Comparison of ENCODE assay signal across 11 cellular contexts in the genomic region with DNA sequence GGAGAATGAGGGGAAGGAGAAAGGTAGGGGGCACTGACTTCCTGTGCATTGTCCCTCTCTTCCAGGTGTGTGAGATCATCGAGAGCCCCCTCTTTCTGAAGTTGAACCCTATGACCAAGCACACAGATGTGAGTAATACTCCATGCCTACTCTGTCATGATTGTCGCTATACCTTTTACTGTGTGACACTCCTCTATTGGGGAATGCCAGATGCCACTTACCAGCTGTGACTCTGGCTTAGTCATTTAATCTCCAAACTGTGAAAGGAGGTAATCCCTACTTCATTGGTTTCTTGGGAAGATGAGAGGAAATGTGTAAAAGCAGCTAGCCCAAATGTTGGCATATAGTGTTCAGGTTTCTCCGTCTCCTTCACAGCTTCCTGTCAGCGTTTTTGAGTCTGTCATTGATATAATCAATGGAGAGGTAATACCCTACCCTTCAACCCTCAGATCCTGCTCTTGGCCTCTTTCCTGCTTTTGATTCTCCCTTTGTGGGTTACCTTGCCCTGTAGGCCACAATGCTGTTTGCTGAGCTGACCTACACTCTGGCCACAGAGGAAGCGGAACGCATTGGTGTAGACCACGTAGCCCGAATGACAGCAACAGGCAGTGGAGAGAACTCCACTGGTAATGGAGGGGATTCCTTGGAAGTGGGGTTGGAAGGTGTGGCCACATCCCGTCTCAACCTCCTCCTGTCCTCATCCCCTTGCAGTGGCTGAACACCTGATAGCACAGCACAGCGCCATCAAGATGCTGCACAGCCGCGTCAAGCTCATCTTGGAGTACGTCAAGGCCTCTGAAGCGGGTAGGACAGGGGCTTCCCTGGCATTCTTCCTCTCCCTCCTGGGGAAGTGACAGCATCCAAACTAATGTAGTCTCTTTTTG. TPM values are rescaled to one million over a fixed set of nuclear protein-coding genes. Genes with fewer than 3 reads are reported as not detected.
DNase-seq lines count a peak whose midpoint lies in the region; ATAC-seq and TF ChIP-seq lines count a peak whose summit lies in the region.
"Had no signal": no experiment of that assay in that cellular context is flagged by ENCODE, and none has a peak within 500 bp of the region (broad histone marks: within the 10 kb centered on the region; RNA-seq: fewer than 3 reads in every experiment).

No MANE protein-coding gene starts in this region.

- peaks cover 71% of the 10 kb centered on the region for H3K36me3 Mint-ChIP-seq in activated T-helper 17 cell treated with anti-CD3 and anti-CD28 coated beads, Interleukin-2, amount 50 U/mL, for 72 hours (ENCODE audit: low read depth)
- H3K36me3 Mint-ChIP-seq in naive thymus-derived CD4-positive, alpha-beta T cell = peaks cover 3 to 47% (median 18%) of the 10 kb centered on the region in 5 donors

- no peak for TF ChIP-seq CTCF in heart right ventricle (IDR thresholded peaks at IDR 0.05)

- H3K27ac Mint-ChIP-seq in activated T-helper 17 cell treated with anti-CD3 and anti-CD28 coated beads, Interleukin-2, amount 50 U/mL, for 72 hours = peak overlapping the region; percentile 63
- H3K27ac Mint-ChIP-seq in naive thymus-derived CD4-positive, alpha-beta T cell = peak overlapping the region in 7 of 9 donors; percentile 45 to 88 (median 56)

- peak overlapping the region; percentile 46 for H3K27ac ChIP-seq in HUES48 (ENCODE audit: low read depth, low read length)
- H3K27ac ChIP-seq in naive thymus-derived CD4-positive, alpha-beta T cell (ENCODE audit: low read depth, low read length) = no peak overlapping the region
- H3K27ac ChIP-seq in heart right ventricle = no peak overlapping the region

- H3K9me3 ChIP-seq in HUES48 (ENCODE audit: control insufficient read depth, insufficient read depth, low read length) (no peaks in the 10 kb centered on the region), heart right ventricle (no peaks in the 10 kb centered on the region)
- no peaks in the 10 kb centered on the region for H3K9me3 ChIP-seq in naive thymus-derived CD4-positive, alpha-beta T cell (ENCODE audit: control insufficient read depth in 2 of 3, low read length in 3 of 3)

- POLR2A ChIA-PET in naive thymus-derived CD4-positive, alpha-beta T cell (lab: Charles Lee) = interaction anchor here (0.7 to 5.2 kb wide), 4 partner anchors 8 to 42 kb away, joined by 3 to 59 read pairs (median 3); partner anchors contain the start of genes AP4M1 and MCM7

- H3K4me1 Mint-ChIP-seq in activated T-helper 17 cell treated with anti-CD3 and anti-CD28 coated beads, Interleukin-2, amount 50 U/mL, for 72 hours = peaks cover 18% of the 10 kb centered on the region
- H3K4me1 Mint-ChIP-seq in naive thymus-derived CD4-positive, alpha-beta T cell = peaks cover 11 to 42% (median 21%) of the 10 kb centered on the region in 7 donors

- WGBS in heart right ventricle, 2 donors = 87 to 92% methylated on average over 14 of the region's 14 CpGs

- DNase-seq in COLO668 (lab: John Stamatoyannopoulos, UW; ENCODE audit: unreplicated experiment) = peak; percentile 30
- DNase-seq in naive thymus-derived CD4-positive, alpha-beta T cell = no peak
- no peak for DNase-seq in stimulated activated CD4-positive, alpha-beta T cell treated with anti-CD3 and anti-CD28 coated beads, Interleukin-15, amount 100 ng/mL, for 24 hours
- DNase-seq in heart right ventricle = no peak
- DNase-seq: kidney; MM.1S; stimulated activated naive CD4-positive, alpha-beta T cell had no signal

- H3K27me3 ChIP-seq in HUES48 (ENCODE audit: control insufficient read depth, insufficient read depth, low read length) (no peaks in the 10 kb centered on the region), heart right ventricle (no peaks in the 10 kb centered on the region)
- H3K27me3 ChIP-seq in naive thymus-derived CD4-positive, alpha-beta T cell (ENCODE audit: control insufficient read depth in 2 of 2, insufficient read depth in 2 of 2, low read length in 2 of 2) = no peaks in the 10 kb centered on the region

- intact Hi-C loops in naive thymus-derived CD4-positive, alpha-beta T cell (cut with micrococcal nuclease) = no loop called here
- intact Hi-C loops in heart right ventricle (cut with DNase I) = no loop called here

- H3K4me1 ChIP-seq in HUES48 (ENCODE audit: control insufficient read depth, insufficient read depth, low read length) = peaks cover 7% of the 10 kb centered on the region; the same call in 1 of the 2 replicates
- peaks cover 6 to 11% of the 10 kb centered on the region in 2 donors for H3K4me1 ChIP-seq in naive thymus-derived CD4-positive, alpha-beta T cell (ENCODE audit: control insufficient read depth in 2 of 2, insufficient read depth in 2 of 2, low read length in 2 of 2)
- peaks cover 5 to 44% (median 23%) of the 10 kb centered on the region in 9 donors for H3K4me1 ChIP-seq in heart right ventricle

- H3K4me3 Mint-ChIP-seq in activated T-helper 17 cell treated with anti-CD3 and anti-CD28 coated beads, Interleukin-2, amount 50 U/mL, for 72 hours = peak overlapping the region; percentile 93
- peak overlapping the region in 9 of 10 donors; percentile 27 to 91 (median 63) for H3K4me3 Mint-ChIP-seq in naive thymus-derived CD4-positive, alpha-beta T cell

- H3K9ac ChIP-seq in HUES48 (ENCODE audit: low read depth, low read length) = no peak overlapping the region

- peaks cover 56% of the 10 kb centered on the region for H3K36me3 ChIP-seq in HUES48 (ENCODE audit: control insufficient read depth, insufficient read depth, low read length)
- peaks cover 6 to 59% (median 24%) of the 10 kb centered on the region in 3 experiments for H3K36me3 ChIP-seq in naive thymus-derived CD4-positive, alpha-beta T cell (ENCODE audit: control insufficient read depth in 2 of 3, insufficient read depth in 3 of 3, low read length in 3 of 3)
- peaks cover 0 to 60% (median 49%) of the 10 kb centered on the region in 9 donors for H3K36me3 ChIP-seq in heart right ventricle

- ATAC-seq in activated T-helper 17 cell treated with anti-CD3 and anti-CD28 coated beads, Interleukin-2, amount 50 U/mL, for 72 hours (replicated peaks) = no peak
- ATAC-seq in naive thymus-derived CD4-positive, alpha-beta T cell = no peak
- ATAC-seq in GM18520 (IDR thresholded peaks at IDR 0.05; ENCODE audit: unreplicated experiment) = no peak
- no peak for ATAC-seq in heart right ventricle

- CTCF ChIA-PET in naive thymus-derived CD4-positive, alpha-beta T cell (lab: Charles Lee) = interaction anchor here (0.7 kb wide), 1 partner anchor 9 kb away, joined by 3 read pairs; no protein-coding TSS in a partner anchor

- H3K9me3 Mint-ChIP-seq in activated T-helper 17 cell treated with anti-CD3 and anti-CD28 coated beads, Interleukin-2, amount 50 U/mL, for 72 hours = no peaks in the 10 kb centered on the region
- H3K9me3 Mint-ChIP-seq in naive thymus-derived CD4-positive, alpha-beta T cell = peaks cover 0 to 11% (median 0%) of the 10 kb centered on the region in 11 donors

- H3K27me3 Mint-ChIP-seq in activated T-helper 17 cell treated with anti-CD3 and anti-CD28 coated beads, Interleukin-2, amount 50 U/mL, for 72 hours = no peaks in the 10 kb centered on the region
- peaks cover 0 to 3% (median 0%) of the 10 kb centered on the region in 5 donors for H3K27me3 Mint-ChIP-seq in naive thymus-derived CD4-positive, alpha-beta T cell

- H3K4me3 ChIP-seq in HUES48 (ENCODE audit: low read depth, low read length) (no peak overlapping the region), heart right ventricle (no peak overlapping the region)
- H3K4me3 ChIP-seq in naive thymus-derived CD4-positive, alpha-beta T cell (ENCODE audit: low read length) = no peak overlapping the region
- H3K4me3 ChIP-seq: skin epidermis had no signal

RNA-seq across cellular contexts. Expression of gene COPS6, which starts 2.0 kb away (rescaled TPM):
- total RNA-seq in activated T-helper 17 cell treated with anti-CD3 and anti-CD28 coated beads, Interleukin-2, amount 50 U/mL, for 72 hours = 100 to 1,000 TPM in 1 of 2 donors, 10 to 100 TPM in 1; 79.1 to 108 TPM
- total RNA-seq in naive thymus-derived CD4-positive, alpha-beta T cell = 100 to 1,000 TPM in 1 of 5 experiments, 10 to 100 TPM in 4; 65.7 to 103 (median 80.1) TPM
- polyA plus RNA-seq in naive thymus-derived CD4-positive, alpha-beta T cell = 100 to 1,000 TPM; 110 to 122 TPM
- 100 to 1,000 TPM; 106 to 130 (median 113) TPM for total RNA-seq in heart right ventricle
- 100 to 1,000 TPM; 121 to 135 TPM for polyA plus RNA-seq in heart right ventricle

RNA-seq across cellular contexts. Expression of gene ZNF3, which starts 9.2 kb away (rescaled TPM):
- total RNA-seq in activated T-helper 17 cell treated with anti-CD3 and anti-CD28 coated beads, Interleukin-2, amount 50 U/mL, for 72 hours = 10 to 100 TPM; 16.9 to 17.1 TPM
- 10 to 100 TPM; 29.1 to 48.0 (median 35.0) TPM for total RNA-seq in naive thymus-derived CD4-positive, alpha-beta T cell
- polyA plus RNA-seq in naive thymus-derived CD4-positive, alpha-beta T cell = 10 to 100 TPM; 20.3 to 37.6 TPM
- total RNA-seq in heart right ventricle = 10 to 100 TPM; 14.1 to 17.8 (median 15.3) TPM
- 10 to 100 TPM in 1 of 2 donors, 1 to 10 TPM in 1; 9.0 to 17.7 TPM for polyA plus RNA-seq in heart right ventricle

RNA-seq across cellular contexts. Expression of gene MCM7, which starts 10.4 kb away (rescaled TPM):
- total RNA-seq in activated T-helper 17 cell treated with anti-CD3 and anti-CD28 coated beads, Interleukin-2, amount 50 U/mL, for 72 hours = 100 to 1,000 TPM; 205 to 388 TPM
- total RNA-seq in naive thymus-derived CD4-positive, alpha-beta T cell = 100 to 1,000 TPM in 4 of 5 experiments, 10 to 100 TPM in 1; 80.3 to 263 (median 168) TPM
- 10 to 100 TPM; 29.5 to 49.9 TPM for polyA plus RNA-seq in naive thymus-derived CD4-positive, alpha-beta T cell
- 10 to 100 TPM; 11.6 to 30.4 (median 15.5) TPM for total RNA-seq in heart right ventricle
- 10 to 100 TPM; 22.7 to 25.1 TPM for polyA plus RNA-seq in heart right ventricle

RNA-seq across cellular contexts. Expression of gene AP4M1, which starts 10.7 kb away (rescaled TPM):
- 10 to 100 TPM in 1 of 2 donors, 1 to 10 TPM in 1; 8.2 to 12.7 TPM for total RNA-seq in activated T-helper 17 cell treated with anti-CD3 and anti-CD28 coated beads, Interleukin-2, amount 50 U/mL, for 72 hours
- 10 to 100 TPM in 3 of 5 experiments, 1 to 10 TPM in 2; 7.5 to 13.8 (median 11.0) TPM for total RNA-seq in naive thymus-derived CD4-positive, alpha-beta T cell
- polyA plus RNA-seq in naive thymus-derived CD4-positive, alpha-beta T cell = 1 to 10 TPM; 2.6 to 5.1 TPM
- total RNA-seq in heart right ventricle = 10 to 100 TPM in 9 of 10 donors, 1 to 10 TPM in 1; 8.4 to 14.4 (median 11.0) TPM
- 10 to 100 TPM; 15.9 to 20.6 TPM for polyA plus RNA-seq in heart right ventricle

RNA-seq across cellular contexts. Expression of gene TAF6, which starts 28.4 kb away (rescaled TPM):
- 10 to 100 TPM; 29.6 to 55.0 TPM for total RNA-seq in activated T-helper 17 cell treated with anti-CD3 and anti-CD28 coated beads, Interleukin-2, amount 50 U/mL, for 72 hours
- 10 to 100 TPM; 39.5 to 68.1 (median 55.0) TPM for total RNA-seq in naive thymus-derived CD4-positive, alpha-beta T cell
- polyA plus RNA-seq in naive thymus-derived CD4-positive, alpha-beta T cell = 10 to 100 TPM; 30.8 to 45.0 TPM
- total RNA-seq in heart right ventricle = 10 to 100 TPM; 28.0 to 43.3 (median 31.0) TPM
- polyA plus RNA-seq in heart right ventricle = 10 to 100 TPM; 23.5 to 33.6 TPM
